In the genomic region with DNA sequence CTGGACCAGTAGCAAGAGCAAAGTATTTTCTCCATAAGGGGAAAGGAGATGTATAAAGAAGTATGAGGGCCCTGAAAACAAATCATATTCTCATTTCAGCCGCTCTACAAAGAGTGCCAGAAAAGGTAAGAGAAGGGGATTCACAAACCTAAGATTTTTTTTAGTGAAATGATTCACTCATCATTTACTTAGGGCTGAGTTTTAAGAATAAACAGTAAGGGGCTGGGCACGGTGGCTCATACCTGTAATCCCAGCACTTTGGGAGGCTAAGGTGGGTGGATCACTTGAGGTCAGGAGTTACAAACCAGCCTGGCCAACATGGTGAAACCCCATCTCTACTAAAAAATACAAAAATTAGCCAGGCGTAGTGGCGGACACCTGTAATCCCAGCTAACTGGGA, we compare ENCODE assay signal across 8 cellular contexts. TPM values are rescaled to one million over a fixed set of nuclear protein-coding genes. Genes with fewer than 3 reads are reported as not detected.
DNase-seq lines count a peak whose midpoint lies in the region; ATAC-seq, FAIRE-seq and TF ChIP-seq lines count a peak whose summit lies in the region.
"Not testable (repeated sequence)": the region's sequence is repeated elsewhere in the genome, so short reads cannot be mapped to it uniquely, and the experiment has no call there.

No MANE protein-coding gene starts in this region.

- not testable (repeated sequence) for H3K27me3 Mint-ChIP-seq in activated T-cell treated with anti-CD3 and anti-CD28 coated beads, Interleukin-2, amount 50 U/mL, for 4 hours (ENCODE audit: low read depth); naive thymus-derived CD8-positive, alpha-beta T cell

- POLR2A ChIA-PET in Panc1 (lab: Charles Lee): not testable (repeated sequence)
- POLR2A ChIA-PET in K562 (lab: Yijun Ruan, JAX): interaction anchor here (0.6 to 1.4 kb wide), 7 partner anchors 9 to 251 kb away, joined by 3 to 5 read pairs (median 3); a partner anchor contains a TSS
- POLR2A ChIA-PET in naive thymus-derived CD8-positive, alpha-beta T cell (lab: Charles Lee): interaction anchor here (0.5 kb wide), 1 partner anchor 52 kb away, joined by 6 read pairs; no protein-coding TSS in a partner anchor

- FAIRE-seq in K562 (lab: Jason Lieb, UNC): not testable (repeated sequence)

- not testable (repeated sequence) for H3K9me3 Mint-ChIP-seq in activated T-cell treated with anti-CD3 and anti-CD28 coated beads, Interleukin-2, amount 50 U/mL, for 4 hours; naive thymus-derived CD8-positive, alpha-beta T cell

- peaks cover 64% of the 10 kb centered on the region for H3K79me2 ChIP-seq in K562 (ENCODE audit: control insufficient read depth, insufficient read depth, low read length)

- not testable (repeated sequence) for H3K36me3 ChIP-seq in Panc1 (ENCODE audit: control insufficient read depth, insufficient read depth, low read length)
- peaks cover 12% of the 10 kb centered on the region; the same call in 1 of the 3 replicates for H3K36me3 ChIP-seq in K562 (ENCODE audit: control insufficient read depth, insufficient read depth, low read length)

- not testable (repeated sequence) for H2AFZ ChIP-seq in K562 (ENCODE audit: low read depth, low read length)

- TF ChIP-seq CTCF in Panc1 (IDR thresholded peaks at IDR 0.05); K562 (IDR thresholded peaks at IDR 0.05 in 2 of 3, conservative IDR thresholded peaks at IDR 0.05 in 1 of 3; ENCODE audit: insufficient read depth in 2 of 3, low read depth in 1 of 3, low read length in 3 of 3): not testable (repeated sequence)

- not testable (repeated sequence) for H3K4me3 ChIP-seq in Panc1 (ENCODE audit: low read depth in 2 of 2, low read length in 2 of 2); K562

- not testable (repeated sequence) for H4K20me1 ChIP-seq in K562 (replicated peaks; ENCODE audit: control insufficient read depth, insufficient read depth, low read length)

- H3K9me3 ChIP-seq in Panc1 (ENCODE audit: control insufficient read depth, insufficient read depth, low read depth, low read length); K562 (replicated peaks; ENCODE audit: control insufficient read depth, insufficient read depth, low read depth, low read length): not testable (repeated sequence)

- not testable (repeated sequence) for BruUV-seq in Panc1 (replicated peaks; lab: Mats Ljungman, UMichigan); K562 (replicated peaks; lab: Mats Ljungman, UMichigan)

- ATAC-seq in GM18502 (IDR thresholded peaks at IDR 0.05; ENCODE audit: poor library complexity, unreplicated experiment) (peak; percentile 24), GM21717 (IDR thresholded peaks at IDR 0.05; ENCODE audit: unreplicated experiment) (peak; percentile 31), HG03066 (IDR thresholded peaks at IDR 0.05; ENCODE audit: low read depth, unreplicated experiment) (peak; percentile 24), Panc1 (peak; percentile 17; the same call in 1 of the 2 replicates)
- peak; percentile 34 to 54 for ATAC-seq in activated T-cell treated with anti-CD3 and anti-CD28 coated beads, Interleukin-2, amount 50 U/mL, for 4 hours
- ATAC-seq in K562; naive thymus-derived CD8-positive, alpha-beta T cell: not testable (repeated sequence)

- in situ Hi-C loops in Panc1 (cut with HindIII; ENCODE audit: low pct_unique_long_range_greater_than_20kb, low sequenced_read_pairs); K562 (cut with MboI): not testable (repeated sequence)

- H3K9ac ChIP-seq in K562 (ENCODE audit: insufficient read depth in 1 of 2, low read depth in 2 of 2, low read length in 2 of 2): not testable (repeated sequence)

- H3K27ac ChIP-seq in Panc1 (ENCODE audit: low read length): not testable (repeated sequence)
- H3K27ac ChIP-seq in K562 (ENCODE audit: extremely low read depth, low read depth, low read length) (peak overlapping the region; percentile 12; the same call in 1 of the 3 replicates), substantia nigra (ENCODE audit: low read depth, low read length, poor library complexity, severe bottlenecking) (peak overlapping the region; percentile 49)

- not testable (repeated sequence) for TF ChIP-seq RAD21 in K562 (CRISPR knock-in tag; conservative IDR thresholded peaks at IDR 0.05 in 1 of 2, IDR thresholded peaks at IDR 0.05 in 1 of 2)

- CTCF ChIA-PET in Panc1 (lab: Charles Lee); K562 (lab: Yijun Ruan, JAX; ENCODE audit: low intra/inter-chr PET ratio): not testable (repeated sequence)

- 83% methylated on average over 4 of the region's 4 CpGs for WGBS in K562 (ENCODE audit: insufficient coverage, low coverage, missing lambda C conversion rate)

- H3K4me1 Mint-ChIP-seq in activated T-cell treated with anti-CD3 and anti-CD28 coated beads, Interleukin-2, amount 50 U/mL, for 4 hours (ENCODE audit: low read depth): peaks cover 58% of the 10 kb centered on the region
- peaks cover 32 to 64% (median 61%) of the 10 kb centered on the region in 4 donors for H3K4me1 Mint-ChIP-seq in naive thymus-derived CD8-positive, alpha-beta T cell

- not testable (repeated sequence) for H3K4me2 ChIP-seq in K562 (ENCODE audit: insufficient read depth, low read length)

- not testable (repeated sequence) for DNase-seq in Panc1 (ENCODE audit: low read depth, low spot score); activated T-cell treated with anti-CD3 and anti-CD28 coated beads, Interleukin-2, amount 50 U/mL, for 4 hours; K562 (ENCODE audit: extremely low read depth in 1 of 4, low spot score in 3 of 4); naive thymus-derived CD8-positive, alpha-beta T cell; substantia nigra (lab: John Stamatoyannopoulos, UW)

- not testable (repeated sequence) for H3K36me3 Mint-ChIP-seq in activated T-cell treated with anti-CD3 and anti-CD28 coated beads, Interleukin-2, amount 50 U/mL, for 4 hours (ENCODE audit: insufficient read depth); naive thymus-derived CD8-positive, alpha-beta T cell

- peaks cover 16% of the 10 kb centered on the region for H3K4me1 ChIP-seq in Panc1 (ENCODE audit: control insufficient read depth, insufficient read depth, low read length)
- peaks cover 4 to 29% of the 10 kb centered on the region in 2 experiments; a peak in 4 of 5 replicates for H3K4me1 ChIP-seq in K562 (replicated peaks in 1 of 2; ENCODE audit: control insufficient read depth in 2 of 2, insufficient read depth in 2 of 2, low read length in 2 of 2)

- H3K27ac Mint-ChIP-seq in naive thymus-derived CD8-positive, alpha-beta T cell: peak overlapping the region in 7 of 10 donors; percentile 0 to 73 (median 44)

- H3K9me1 ChIP-seq in K562 (ENCODE audit: control insufficient read depth, insufficient read depth, low read length): not testable (repeated sequence)

- not testable (repeated sequence) for TF ChIP-seq EP300 in K562 (IDR thresholded peaks at IDR 0.05; ENCODE audit: low read length)

- not testable (repeated sequence) for TF ChIP-seq POLR2A in K562 (conservative IDR thresholded peaks at IDR 0.05)

- not testable (repeated sequence) for H3K27me3 ChIP-seq in Panc1 (ENCODE audit: control insufficient read depth, insufficient read depth, low read length); K562 (ENCODE audit: control insufficient read depth in 2 of 2, insufficient read depth in 2 of 2, low read length in 2 of 2)

- peak overlapping the region; percentile 15 for H3K4me3 Mint-ChIP-seq in activated T-cell treated with anti-CD3 and anti-CD28 coated beads, Interleukin-2, amount 50 U/mL, for 4 hours
- H3K4me3 Mint-ChIP-seq in naive thymus-derived CD8-positive, alpha-beta T cell: not testable (repeated sequence)

- intact Hi-C loops in Panc1 (cut with micrococcal nuclease; ENCODE audit: unreplicated experiment): not testable (repeated sequence)
- intact Hi-C loops in K562 (cut with micrococcal nuclease): loop anchor here (5.0 kb wide), 1 partner anchor 53 kb away; no protein-coding TSS in a partner anchor

RNA-seq across cellular contexts. Expression of a gene that starts 55.5 kb away (rescaled TPM):
- total RNA-seq in Panc1 (2021; ENCODE audit: unreplicated experiment) (136 TPM), K562 (2014; rRNA removed) (34.4 and 40.7 TPM in 2 replicates), K562 (2014; rRNA removed; fragmentation: Illumina TruSeq; extraction: Trizol) (58.3 and 60.4 TPM in 2 replicates), K562 (2015; rRNA removed; fragmentation: Illumina TruSeq; extraction: Trizol) (58.5 and 60.4 TPM in 2 replicates), K562 (2021) (45.2 and 46.3 TPM in 2 replicates)
- polyA plus RNA-seq in Panc1 (2012; ENCODE audit: insufficient read length): 117 TPM
- 10 to 100 TPM; 32.5 to 62.9 (median 44.2) TPM for total RNA-seq in activated T-cell treated with anti-CD3 and anti-CD28 coated beads, Interleukin-2, amount 50 U/mL, for 4 hours
- 370 and 438 TPM in 2 replicates for total RNA-seq in K562 (2011; cell fraction: chromatin; rRNA removed; ENCODE audit: low replicate concordance)
- 176 and 183 TPM in 2 replicates for total RNA-seq in K562 (2011; cell fraction: nucleolus; rRNA removed)
- total RNA-seq in K562 (2011; cell fraction: nucleoplasm; rRNA removed): 234 and 247 TPM in 2 replicates
- polyA plus RNA-seq in K562 (2011; rRNA removed) (130 and 160 TPM in 2 replicates), K562 (2014; fragmentation: Illumina TruSeq; extraction: Trizol) (78.4 and 86.4 TPM in 2 replicates), K562 (2014; fragmentation: Nextera tagmentation; extraction: Ambion mirVana) (10 to 100 TPM; 11.7 to 12.3 TPM), K562 (2014; rRNA removed) (35.3 and 43.2 TPM in 2 replicates)
- polyA plus RNA-seq in K562 (2011; cell fraction: cytosol; rRNA removed): 161 and 174 TPM in 2 replicates
- polyA plus RNA-seq in K562 (2011; cell fraction: nucleus; rRNA removed): 234 and 274 TPM in 2 replicates
- polyA plus RNA-seq in K562 (2012): 37.7 and 80.9 TPM in 2 replicates
- 285 and 322 TPM in 2 replicates for polyA minus RNA-seq in K562 (2011; rRNA and poly(A)+ RNA removed)
- 90.1 and 96.1 TPM in 2 replicates for polyA minus RNA-seq in K562 (2011; cell fraction: cytosol; rRNA and poly(A)+ RNA removed)
- polyA minus RNA-seq in K562 (2011; cell fraction: nucleus; rRNA and poly(A)+ RNA removed): 122 and 241 TPM in 2 replicates
- total RNA-seq in naive thymus-derived CD8-positive, alpha-beta T cell: 100 to 1,000 TPM; 119 to 122 TPM
- polyA plus RNA-seq in naive thymus-derived CD8-positive, alpha-beta T cell: 10 to 100 TPM; 26.4 to 65.3 (median 33.5) TPM
